ENCODE assay signal across 9 cellular contexts in genomic region chr2:219245899-219246230, GRCh38. TPM values are rescaled to one million over a fixed set of nuclear protein-coding genes. Genes with fewer than 3 reads are reported as not detected.
DNase-seq lines count a peak whose midpoint lies in the region; ATAC-seq, FAIRE-seq and TF ChIP-seq lines count a peak whose summit lies in the region.
"Had no signal": no experiment of that assay in that cellular context is flagged by ENCODE, and none has a peak within 500 bp of the region (broad histone marks: within the 10 kb centered on the region; RNA-seq: fewer than 3 reads in every experiment).

No MANE protein-coding gene starts in this region.

- TF ChIP-seq POLR2A in GM12891 (IDR thresholded peaks at IDR 0.05; ENCODE audit: low read depth, low read length) (no peak), H54 (IDR thresholded peaks at IDR 0.05; ENCODE audit: low read depth, low read length) (no peak)

- no peaks in the 10 kb centered on the region for H3K27me3 ChIP-seq in A673 (replicated peaks; ENCODE audit: insufficient read depth, low read depth, low read length, poor library complexity)
- peaks cover 4% of the 10 kb centered on the region; the same call in 1 of the 2 replicates for H3K27me3 ChIP-seq in HUES6 (ENCODE audit: control insufficient read depth, insufficient read depth, low read length)
- H3K27me3 ChIP-seq in bronchial epithelial cell (ENCODE audit: control insufficient read depth, insufficient read depth, low read length), result no peaks in the 10 kb centered on the region

- no peak for DNase-seq in A673 (ENCODE audit: low spot score)
- DNase-seq in bronchial epithelial cell (ENCODE audit: low read depth), result no peak
- no peak for DNase-seq in mucosa of descending colon
- DNase-seq in stimulated activated naive CD4-positive, alpha-beta T cell treated with Interleukin-2 at 50 U/mL for 16 hours (lab: John Stamatoyannopoulos, UW), result no peak
- no peak for DNase-seq in GM12891 (ENCODE audit: insufficient read length, low spot score)
- no peak for DNase-seq in H54 (ENCODE audit: insufficient read length, low spot score)
- DNase-seq in posterior cingulate gyrus, result no peak

- H3K36me3 ChIP-seq in A673 (ENCODE audit: insufficient read depth, low read length, poor library complexity, severe bottlenecking) (peaks cover 10% of the 10 kb centered on the region), HUES6 (ENCODE audit: control insufficient read depth, insufficient read depth, low read length) (peaks cover 26% of the 10 kb centered on the region), bronchial epithelial cell (ENCODE audit: control insufficient read depth, insufficient read depth, low read length) (peaks cover 13% of the 10 kb centered on the region), mucosa of descending colon (ENCODE audit: low read depth) (no peaks in the 10 kb centered on the region)

- intact Hi-C loops in A673 (cut with micrococcal nuclease; ENCODE audit: unreplicated experiment) (no loop called here), mucosa of descending colon (cut with DNase I, micrococcal nuclease) (no loop called here), posterior cingulate gyrus (cut with DNase I) (loop anchor here (1.0 kb wide), 1 partner anchor 28 kb away; the partner anchor contains the start of gene ABCB6)

- no peak for ATAC-seq in mucosa of descending colon

- peak overlapping the region; percentile 85 for H3K27ac ChIP-seq in A673 (ENCODE audit: low read depth, low read length, poor library complexity, severe bottlenecking)
- H3K27ac ChIP-seq in HUES6 (ENCODE audit: low read depth, low read length), result peak overlapping the region; percentile 68; the same call in 1 of the 2 replicates

- peaks cover 28% of the 10 kb centered on the region for H3K4me1 ChIP-seq in A673 (ENCODE audit: insufficient read depth, low read length, poor library complexity, severe bottlenecking)
- peaks cover 16% of the 10 kb centered on the region for H3K4me1 ChIP-seq in HUES6 (ENCODE audit: control insufficient read depth, insufficient read depth, low read length)
- peaks cover 48% of the 10 kb centered on the region for H3K4me1 ChIP-seq in mucosa of descending colon (ENCODE audit: low read depth)

- peak overlapping the region; percentile 86 for H3K9ac ChIP-seq in HUES6 (ENCODE audit: low read length)

- H3K4me3 ChIP-seq in A673 (ENCODE audit: low read depth, low read length, poor library complexity, severe bottlenecking) (peak overlapping the region; percentile 85), HUES6 (ENCODE audit: low read depth, low read length) (peak overlapping the region; percentile 83), bronchial epithelial cell (ENCODE audit: low read depth, low read length) (peak overlapping the region; percentile 57), mucosa of descending colon (peak overlapping the region; percentile 50)

- CTCF ChIA-PET in A673 (lab: Charles Lee), result no interaction called here

- no TSS peak for BruUV-seq in A673 (replicated peaks; lab: Mats Ljungman, UMichigan)

- POLR2A ChIA-PET in A673 (lab: Charles Lee; ENCODE audit: low non-redundant PET), result no interaction called here

- H3K9me3 ChIP-seq in A673 (ENCODE audit: low read depth, low read length, poor library complexity, severe bottlenecking), result no peaks in the 10 kb centered on the region
- no peaks in the 10 kb centered on the region for H3K9me3 ChIP-seq in HUES6 (ENCODE audit: control insufficient read depth, insufficient read depth, low read depth, low read length)
- H3K9me3 ChIP-seq in mucosa of descending colon, result no peaks in the 10 kb centered on the region

- FAIRE-seq in bronchial epithelial cell (lab: Jason Lieb, UNC) (no peak), GM12891 (lab: Jason Lieb, UNC) (no peak), H54 (lab: Jason Lieb, UNC) (no peak)

- TF ChIP-seq CTCF in A673 (conservative IDR thresholded peaks at IDR 0.05; ENCODE audit: low read depth, low read length) (no peak), bronchial epithelial cell (IDR thresholded peaks at IDR 0.05; ENCODE audit: insufficient read depth, low read length, severe bottlenecking) (no peak), mucosa of descending colon (IDR thresholded peaks at IDR 0.05) (no peak)

TF ChIP-seq in GM12891, 5 proteins besides CTCF, POLR2A, EP300 and RAD21:
- TF ChIP-seq POU2F2 (IDR thresholded peaks at IDR 0.05; ENCODE audit: low read depth, low read length) (no peak), POLR2AphosphoS5 (IDR thresholded peaks at IDR 0.05; ENCODE audit: low read depth, low read length) (no peak), SPI1 (IDR thresholded peaks at IDR 0.05; ENCODE audit: low read depth, low read length) (no peak), TAF1 (IDR thresholded peaks at IDR 0.05; ENCODE audit: low read depth, low read length) (no peak), PAX5 (IDR thresholded peaks at IDR 0.05; ENCODE audit: insufficient read depth, low read length, severe bottlenecking) (no peak)
TF ChIP-seq in GM12891: peak in this region for 0.

RNA-seq across cellular contexts. Expression of gene STK16, which starts 0.6 kb away (rescaled TPM):
- total RNA-seq in A673 (2021) (22.0 and 27.6 TPM in 2 replicates), bronchial epithelial cell (48.3 and 50.8 TPM in 2 replicates), mucosa of descending colon (10 to 100 TPM; 29.7 to 37.3 (median 32.7) TPM)
- 31.0 TPM for polyA plus RNA-seq in GM12891 (2012; ENCODE audit: low read depth, missing spikeins)

RNA-seq across cellular contexts. Expression of gene GLB1L, which starts 0.6 kb away (rescaled TPM):
- total RNA-seq in A673 (2021), result 6.9 and 8.4 TPM in 2 replicates
- total RNA-seq in bronchial epithelial cell, result 3.7 and 4.7 TPM in 2 replicates
- 10 to 100 TPM in 1 of 3 donors, 1 to 10 TPM in 2; 4.2 to 10.8 (median 5.8) TPM for total RNA-seq in mucosa of descending colon
- 2.2 TPM for polyA plus RNA-seq in GM12891 (2012; ENCODE audit: low read depth, missing spikeins)

RNA-seq across cellular contexts. Expression of gene TUBA4B, which starts 7.2 kb away (rescaled TPM):
- total RNA-seq in A673 (2021), result not detected in 2 replicates
- total RNA-seq in bronchial epithelial cell, result not detected in 2 replicates
- total RNA-seq in mucosa of descending colon, result not detected
- 0.06 TPM for polyA plus RNA-seq in GM12891 (2012; ENCODE audit: low read depth, missing spikeins)
- total RNA-seq: subcutaneous adipose tissue had no signal

RNA-seq across cellular contexts. Expression of gene TUBA4A, which starts 7.9 kb away (rescaled TPM):
- 62.9 and 68.0 TPM in 2 replicates for total RNA-seq in A673 (2021)
- total RNA-seq in bronchial epithelial cell, result 47.9 and 68.7 TPM in 2 replicates
- 10 to 100 TPM; 69.7 to 75.3 (median 75.0) TPM for total RNA-seq in mucosa of descending colon
- 114 TPM for polyA plus RNA-seq in GM12891 (2012; ENCODE audit: low read depth, missing spikeins)

RNA-seq across cellular contexts. Expression of gene ANKZF1, which starts 16.3 kb away (rescaled TPM):
- total RNA-seq in A673 (2021) (30.6 and 39.1 TPM in 2 replicates), bronchial epithelial cell (46.3 and 48.9 TPM in 2 replicates), mucosa of descending colon (10 to 100 TPM; 38.6 to 65.2 (median 47.1) TPM)
- 55.5 TPM for polyA plus RNA-seq in GM12891 (2012; ENCODE audit: low read depth, missing spikeins)
